10 cellular contexts compared by ENCODE assay signal in genomic region chr10:15997313-15997712, GRCh38.
"Had no signal": no experiment of that assay in that cellular context is flagged by ENCODE, and none has a peak within 500 bp of the region (broad histone marks: within the 10 kb centered on the region; RNA-seq: fewer than 3 reads in every experiment).

No MANE protein-coding gene starts in this region.

- H3K4me1 ChIP-seq: HAP-1 had no signal

- H3K27ac ChIP-seq: GM23248, KMS-11 had no signal

- H2AFZ ChIP-seq: GM23248 had no signal

- H3K9ac ChIP-seq: GM23248, KMS-11 had no signal

- H3K9me3 ChIP-seq: HAP-1 had no signal

- H3K4me3 ChIP-seq: GM23248, HAP-1 had no signal

- H3K36me3 ChIP-seq: HAP-1 had no signal

- ATAC-seq: HCT116 had no signal

- FAIRE-seq: H1, H54, HTR-8/SVneo had no signal

- DNase-seq: GM23248, HFFc6, Karpas-422, KBM-7 had no signal

- H3K4me2 ChIP-seq: KMS-11 had no signal
